Comparison of ENCODE assay signal across 8 cellular contexts in genomic region chr9:132268725-132269352, GRCh38.
DNase-seq lines count a peak whose midpoint lies in the region; ATAC-seq and TF ChIP-seq lines count a peak whose summit lies in the region.

No MANE protein-coding gene starts in this region.

- no peaks in the 10 kb centered on the region for H4K20me1 ChIP-seq in fibroblast of lung (ENCODE audit: control insufficient read depth, extremely low read depth, insufficient read depth, low read length)

- H3K27ac ChIP-seq in Panc1 (ENCODE audit: low read length) (no peak overlapping the region; the same call in 1 of the 2 replicates), fibroblast of lung (ENCODE audit: insufficient read depth, low read length) (no peak overlapping the region), thyroid gland (no peak overlapping the region)

- H3K4me1 Mint-ChIP-seq in activated T-cell treated with anti-CD3 and anti-CD28 coated beads, Interleukin-2, amount 50 U/mL, for 72 hours (ENCODE audit: low read depth) = peaks cover 15% of the 10 kb centered on the region

- TF ChIP-seq CTCF in Panc1 (IDR thresholded peaks at IDR 0.05) (peak; percentile 88), fibroblast of lung (conservative IDR thresholded peaks at IDR 0.05 in 1 of 2, IDR thresholded peaks at IDR 0.05 in 1 of 2; ENCODE audit: low read depth in 1 of 2, low read length in 2 of 2) (peak; percentile 75 to 95), thyroid gland (IDR thresholded peaks at IDR 0.05) (peak; percentile 53 to 85 (median 69))

- CTCF ChIA-PET in Panc1 (lab: Charles Lee) = interaction anchor here (0.6 kb wide), 1 partner anchor 491 kb away, joined by 7 read pairs; no protein-coding TSS in a partner anchor

- H3K4me2 ChIP-seq in fibroblast of lung (ENCODE audit: extremely low read depth, insufficient read depth, low read length) = no peak overlapping the region

- no peak overlapping the region for H3K9ac ChIP-seq in fibroblast of lung (ENCODE audit: insufficient read depth, low read length)

- H3K4me1 ChIP-seq in Panc1 (ENCODE audit: control insufficient read depth, insufficient read depth, low read length) = no peaks in the 10 kb centered on the region
- H3K4me1 ChIP-seq in fibroblast of lung (ENCODE audit: control insufficient read depth, extremely low read depth, insufficient read depth, low read length) = no peaks in the 10 kb centered on the region
- no peaks in the 10 kb centered on the region for H3K4me1 ChIP-seq in thyroid gland

- H3K79me2 ChIP-seq in fibroblast of lung (ENCODE audit: control insufficient read depth, insufficient read depth, low read length) = no peaks in the 10 kb centered on the region

- DNase-seq in COLO829 (ENCODE audit: low spot score) = peak; percentile 82
- peak; percentile 60 for DNase-seq in Jurkat, Clone E6-1 (ENCODE audit: low read depth, low spot score)
- DNase-seq in Panc1 (ENCODE audit: low read depth, low spot score) = peak; percentile 36
- DNase-seq in activated T-cell treated with anti-CD3 and anti-CD28 coated beads, Interleukin-2, amount 50 U/mL, for 72 hours = peak; percentile 66 to 70
- DNase-seq in fibroblast of lung (ENCODE audit: low read depth in 2 of 2) = peak; percentile 47 to 65
- DNase-seq in occipital lobe (lab: John Stamatoyannopoulos, UW) = peak; percentile 38
- DNase-seq in thyroid gland = peak; percentile 71 to 75

- H3K27me3 ChIP-seq in Panc1 (ENCODE audit: control insufficient read depth, insufficient read depth, low read length) (no peaks in the 10 kb centered on the region), fibroblast of lung (ENCODE audit: control insufficient read depth, insufficient read depth, low read length) (no peaks in the 10 kb centered on the region), thyroid gland (no peaks in the 10 kb centered on the region)

- WGBS in thyroid gland, 2 donors = 53 to 60% methylated on average over 10 of the region's 10 CpGs

- BruUV-seq in Panc1 (replicated peaks; lab: Mats Ljungman, UMichigan) = no TSS peak

- TF ChIP-seq POLR2A in thyroid gland (IDR thresholded peaks at IDR 0.05) = no peak

- peak overlapping the region; percentile 81 for H3K27ac Mint-ChIP-seq in activated T-cell treated with anti-CD3 and anti-CD28 coated beads, Interleukin-2, amount 50 U/mL, for 72 hours

- H3K9me3 ChIP-seq in Panc1 (ENCODE audit: control insufficient read depth, insufficient read depth, low read depth, low read length) = no peaks in the 10 kb centered on the region
- H3K9me3 ChIP-seq in fibroblast of lung (ENCODE audit: control insufficient read depth, insufficient read depth, low read depth, low read length) = no peaks in the 10 kb centered on the region
- no peaks in the 10 kb centered on the region for H3K9me3 ChIP-seq in thyroid gland

- peaks cover 10 to 50% of the 10 kb centered on the region in 2 donors for H3K36me3 Mint-ChIP-seq in activated T-cell treated with anti-CD3 and anti-CD28 coated beads, Interleukin-2, amount 50 U/mL, for 72 hours (ENCODE audit: insufficient read depth in 2 of 2)

- H3K9me3 Mint-ChIP-seq in activated T-cell treated with anti-CD3 and anti-CD28 coated beads, Interleukin-2, amount 50 U/mL, for 72 hours = no peaks in the 10 kb centered on the region

- ATAC-seq in Panc1 (peak; percentile 81), GM19035 (IDR thresholded peaks at IDR 0.05; ENCODE audit: unreplicated experiment) (no peak)
- ATAC-seq in activated T-cell treated with anti-CD3 and anti-CD28 coated beads, Interleukin-2, amount 50 U/mL, for 72 hours (replicated peaks in 1 of 2) = peak; percentile 38 to 53

- no peaks in the 10 kb centered on the region for H3K27me3 Mint-ChIP-seq in activated T-cell treated with anti-CD3 and anti-CD28 coated beads, Interleukin-2, amount 50 U/mL, for 72 hours (ENCODE audit: low read depth)

- H3K36me3 ChIP-seq in Panc1 (ENCODE audit: control insufficient read depth, insufficient read depth, low read length) (peaks cover 22% of the 10 kb centered on the region), fibroblast of lung (ENCODE audit: control insufficient read depth, insufficient read depth, low read length) (peaks cover 13% of the 10 kb centered on the region), thyroid gland (peaks cover 59% of the 10 kb centered on the region in 2 donors)

- in situ Hi-C loops in Panc1 (cut with HindIII; ENCODE audit: low pct_unique_long_range_greater_than_20kb, low sequenced_read_pairs) = no loop called here

- intact Hi-C loops in Panc1 (cut with micrococcal nuclease; ENCODE audit: unreplicated experiment) = no loop called here
- intact Hi-C loops in thyroid gland (cut with DNase I) = no loop called here

- H3K4me3 ChIP-seq in Jurkat, Clone E6-1 (ENCODE audit: low read length) = no peak overlapping the region
- H3K4me3 ChIP-seq in Panc1 (ENCODE audit: low read depth in 2 of 2, low read length in 2 of 2) (no peak overlapping the region), fibroblast of lung (replicated peaks in 1 of 4; ENCODE audit: control extremely low read depth in 1 of 4, insufficient read depth in 1 of 4, low read depth in 3 of 4, low read length in 4 of 4) (no peak overlapping the region), thyroid gland (replicated peaks in 1 of 3) (no peak overlapping the region)

- POLR2A ChIA-PET in Panc1 (lab: Charles Lee) = no interaction called here

- no peak overlapping the region for H2AFZ ChIP-seq in fibroblast of lung (ENCODE audit: low read length)

- no peak overlapping the region for H3K4me3 Mint-ChIP-seq in activated T-cell treated with anti-CD3 and anti-CD28 coated beads, Interleukin-2, amount 50 U/mL, for 72 hours
